23 cellular contexts compared by ENCODE assay signal in the genomic region with DNA sequence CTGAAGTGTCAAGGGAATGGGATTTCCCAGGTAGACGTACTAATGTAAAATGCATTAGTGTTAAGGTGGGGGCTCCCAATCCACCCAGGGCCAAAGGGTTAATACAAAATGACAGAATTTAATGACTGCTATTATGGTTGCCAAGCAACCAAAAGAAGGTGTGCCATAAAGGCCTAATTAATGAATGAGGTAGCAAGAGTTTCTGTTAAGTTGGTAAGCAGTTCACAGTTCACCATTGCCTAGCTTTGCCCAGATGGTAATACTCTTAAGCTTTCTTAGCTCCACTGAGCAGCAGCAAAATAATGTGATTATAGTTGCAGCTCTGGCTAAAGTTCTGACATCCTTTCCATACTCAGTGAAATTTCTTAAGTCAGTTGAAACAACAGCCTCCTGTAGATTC.
DNase-seq lines count a peak whose midpoint lies in the region; ATAC-seq, FAIRE-seq and TF ChIP-seq lines count a peak whose summit lies in the region.
"Had no signal": no experiment of that assay in that cellular context is flagged by ENCODE, and none has a peak within 500 bp of the region (broad histone marks: within the 10 kb centered on the region; RNA-seq: fewer than 3 reads in every experiment).

No MANE protein-coding gene starts in this region.

- ATAC-seq in GM21619 (IDR thresholded peaks at IDR 0.05; ENCODE audit: unreplicated experiment): no peak
- ATAC-seq in GM21526 (IDR thresholded peaks at IDR 0.05; ENCODE audit: low FRiP score, unreplicated experiment): no peak
- ATAC-seq: A549, Panc1, T-cell had no signal

- intact Hi-C loops in ascending aorta (cut with DNase I): loop anchor here (10.0 kb wide), 1 partner anchor 57 kb away; no protein-coding TSS in a partner anchor

- H3K36me3 ChIP-seq in small intestine (ENCODE audit: control insufficient read depth in 2 of 2, insufficient read depth in 2 of 2, low read length in 2 of 2) (peaks cover 0 to 3% of the 10 kb centered on the region in 2 donors), ascending aorta (no peaks in the 10 kb centered on the region)
- H3K36me3 ChIP-seq: MG63 had no signal

- H3K4me3 ChIP-seq in small intestine (ENCODE audit: low read depth in 1 of 2, low read length in 2 of 2) (no peak overlapping the region), ascending aorta (no peak overlapping the region)
- H3K4me3 ChIP-seq: A549, GM23248, MG63 had no signal

- FAIRE-seq in D721Med (lab: Jason Lieb, UNC) (peak; percentile 94), small intestine (lab: Jason Lieb, UNC) (no peak)
- FAIRE-seq: A549 had no signal

- H3K27me3 ChIP-seq in small intestine (ENCODE audit: control insufficient read depth in 2 of 2, insufficient read depth in 2 of 2, low read length in 2 of 2): no peaks in the 10 kb centered on the region
- no peaks in the 10 kb centered on the region for H3K27me3 ChIP-seq in ascending aorta
- H3K27me3 ChIP-seq: MG63 had no signal

- DNase-seq in NCI-H748 (lab: John Stamatoyannopoulos, UW; ENCODE audit: unreplicated experiment) (peak; percentile 75), NCI-H748 treated with DMSO at 0.1 percent for 48 hours (lab: John Stamatoyannopoulos, UW) (no peak), D721Med (ENCODE audit: insufficient read length, low spot score) (no peak), NCI-H82 treated with DMSO at 0.1 percent for 48 hours (lab: John Stamatoyannopoulos, UW; ENCODE audit: unreplicated experiment) (peak; percentile 95), small intestine (peak; percentile 39), ascending aorta (ENCODE audit: low spot score in 2 of 2) (no peak)
- DNase-seq: Caco-2; CD4-positive, alpha-beta T cell; DMS53; GF-D8; GM23248; H9; HFFc6; MG63; NCI-H1048; NCI-H1694; NCI-H2081; SIG-M5; T-cell had no signal

- H3K4me1 ChIP-seq in small intestine (ENCODE audit: control insufficient read depth in 2 of 2, insufficient read depth in 1 of 2, low read depth in 1 of 2, low read length in 1 of 2): peaks cover 0 to 5% of the 10 kb centered on the region in 2 donors
- H3K4me1 ChIP-seq in ascending aorta: no peaks in the 10 kb centered on the region
- H3K4me1 ChIP-seq: A549 had no signal

- no peak overlapping the region for H3K27ac ChIP-seq in small intestine (ENCODE audit: low read depth in 1 of 2, low read length in 1 of 2)
- H3K27ac ChIP-seq in ascending aorta: no peak overlapping the region
- H3K27ac ChIP-seq: A549, GM23248 had no signal

- TF ChIP-seq CTCF in D721Med (IDR thresholded peaks at IDR 0.05; ENCODE audit: insufficient read depth, missing control alignments) (no peak), ascending aorta (IDR thresholded peaks at IDR 0.05) (no peak)

- H3K9me3 ChIP-seq in small intestine (ENCODE audit: control insufficient read depth, low read depth): no peaks in the 10 kb centered on the region
- no peaks in the 10 kb centered on the region for H3K9me3 ChIP-seq in ascending aorta

- WGBS in small intestine, 3 donors: 80 to 90% (median 87%) methylated on average over 1 of the region's 1 CpG

Comparison
In these comparisons a context has a peak if more than half of its experiments do, and no peak if none do; other contexts are left out.
1. DNase-seq: peak in NCI-H748 (single experiment), NCI-H82 treated with DMSO at 0.1 percent for 48 hours (single experiment) and small intestine (single experiment); none in NCI-H748 treated with DMSO at 0.1 percent for 48 hours (single experiment), D721Med (single experiment) and ascending aorta (0 of 2).